ENCODE assay signal across 12 cellular contexts in the genomic region with DNA sequence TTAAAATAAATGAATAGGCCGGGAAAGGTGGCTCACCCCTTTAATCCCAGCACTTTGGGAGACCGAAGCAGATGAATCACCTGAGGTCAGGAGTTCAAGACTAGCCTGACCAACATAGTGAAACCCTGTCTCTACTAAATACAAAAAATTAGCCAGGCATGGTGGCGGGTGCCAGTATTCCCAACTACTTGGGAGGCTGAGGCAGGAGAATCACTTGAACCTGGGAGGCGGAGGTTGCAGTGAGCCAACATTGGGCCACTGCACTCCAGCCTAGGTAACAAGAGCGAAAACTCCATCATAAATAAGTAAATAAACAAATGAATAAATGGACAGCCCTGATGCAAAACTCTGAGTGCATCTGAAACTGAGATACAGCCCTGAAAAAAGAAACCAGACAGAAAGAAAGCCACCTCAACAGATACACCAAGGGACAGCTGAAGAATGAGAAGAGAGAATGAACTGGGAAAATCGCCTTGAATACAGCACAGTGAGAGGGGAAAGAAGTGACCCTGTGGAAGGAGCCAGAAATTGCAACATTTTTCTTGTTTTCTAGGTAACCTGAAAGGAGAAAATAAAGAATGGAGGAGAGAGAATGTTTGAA.
A peak's percentile ranks its signal among the peaks of the same experiment; 100 is the strongest.
DNase-seq lines count a peak whose midpoint lies in the region; ATAC-seq and TF ChIP-seq lines count a peak whose summit lies in the region.
"Had no signal": no experiment of that assay in that cellular context is flagged by ENCODE, and none has a peak within 500 bp of the region (broad histone marks: within the 10 kb centered on the region; RNA-seq: fewer than 3 reads in every experiment).

No MANE protein-coding gene starts in this region.

- H3K27me3 ChIP-seq in naive thymus-derived CD4-positive, alpha-beta T cell (ENCODE audit: control insufficient read depth in 2 of 2, insufficient read depth in 2 of 2, low read length in 2 of 2): no peaks in the 10 kb centered on the region
- no peaks in the 10 kb centered on the region for H3K27me3 ChIP-seq in testis

- TF ChIP-seq CTCF in WTC11 (IDR thresholded peaks at IDR 0.05): no peak
- no peak for TF ChIP-seq CTCF in testis (IDR thresholded peaks at IDR 0.05)

- H3K4me3 Mint-ChIP-seq in activated CD4-positive, alpha-beta T cell treated with anti-CD3 and anti-CD28 coated beads for 36 hours: peak overlapping the region; percentile 20
- peak overlapping the region in 7 of 10 donors; percentile 5 to 61 (median 49) for H3K4me3 Mint-ChIP-seq in naive thymus-derived CD4-positive, alpha-beta T cell
- no peak overlapping the region for H3K4me3 Mint-ChIP-seq in WTC11

- peak overlapping the region; percentile 63 for H3K27ac Mint-ChIP-seq in activated CD4-positive, alpha-beta T cell treated with anti-CD3 and anti-CD28 coated beads for 36 hours
- H3K27ac Mint-ChIP-seq in naive thymus-derived CD4-positive, alpha-beta T cell: peak overlapping the region in 8 of 9 donors; percentile 25 to 89 (median 80)
- no peak overlapping the region for H3K27ac Mint-ChIP-seq in WTC11

- no peaks in the 10 kb centered on the region for H3K9me3 Mint-ChIP-seq in activated CD4-positive, alpha-beta T cell treated with anti-CD3 and anti-CD28 coated beads for 36 hours (ENCODE audit: low read depth)
- H3K9me3 Mint-ChIP-seq in naive thymus-derived CD4-positive, alpha-beta T cell: peaks cover 0 to 4% (median 0%) of the 10 kb centered on the region in 11 donors
- no peaks in the 10 kb centered on the region for H3K9me3 Mint-ChIP-seq in WTC11

- peaks cover 54% of the 10 kb centered on the region for H3K4me1 Mint-ChIP-seq in activated CD4-positive, alpha-beta T cell treated with anti-CD3 and anti-CD28 coated beads for 36 hours
- peaks cover 22 to 85% (median 61%) of the 10 kb centered on the region in 7 donors for H3K4me1 Mint-ChIP-seq in naive thymus-derived CD4-positive, alpha-beta T cell
- no peaks in the 10 kb centered on the region for H3K4me1 Mint-ChIP-seq in WTC11

- ATAC-seq in activated CD4-positive, alpha-beta T cell treated with anti-CD3 and anti-CD28 coated beads for 36 hours: no peak
- ATAC-seq in GM21526 (IDR thresholded peaks at IDR 0.05; ENCODE audit: low FRiP score, unreplicated experiment): peak; percentile 72
- ATAC-seq in HG03159 (IDR thresholded peaks at IDR 0.05; ENCODE audit: unreplicated experiment): peak; percentile 66
- ATAC-seq in naive thymus-derived CD4-positive, alpha-beta T cell: no peak
- ATAC-seq in WTC11: no peak
- ATAC-seq: A549 had no signal

- 90 to 94% methylated on average over 6 of the region's 6 CpGs for whole genome bisulfite sequencing in testis, 2 donors

- no peak for DNase-seq in activated CD4-positive, alpha-beta T cell treated with anti-CD3 and anti-CD28 coated beads for 36 hours
- no peak for DNase-seq in activated CD4-positive, alpha-beta T cell treated with anti-CD3 and anti-CD28 coated beads, Interleukin-2, amount 50 U/mL, for 48 hours
- no peak for DNase-seq in naive thymus-derived CD4-positive, alpha-beta T cell
- no peak for DNase-seq in WTC11 (ENCODE audit: low spot score)
- no peak for DNase-seq in testis
- no peak for DNase-seq in NCI-H1092 treated with DMSO at 0.1 percent for 48 hours (lab: John Stamatoyannopoulos, UW)
- DNase-seq: mesendoderm, NCI-H345, T1000 had no signal

- no peak overlapping the region for H3K27ac ChIP-seq in naive thymus-derived CD4-positive, alpha-beta T cell (ENCODE audit: low read depth, low read length)
- no peak overlapping the region for H3K27ac ChIP-seq in testis
- H3K27ac ChIP-seq: A549 had no signal

- peaks cover 7% of the 10 kb centered on the region for H3K36me3 Mint-ChIP-seq in activated CD4-positive, alpha-beta T cell treated with anti-CD3 and anti-CD28 coated beads for 36 hours (ENCODE audit: low read depth)
- H3K36me3 Mint-ChIP-seq in naive thymus-derived CD4-positive, alpha-beta T cell: peaks cover 0 to 42% (median 27%) of the 10 kb centered on the region in 5 donors
- H3K36me3 Mint-ChIP-seq in WTC11: no peaks in the 10 kb centered on the region

- TF ChIP-seq POLR2A in testis (IDR thresholded peaks at IDR 0.05): no peak

- intact Hi-C loops in activated CD4-positive, alpha-beta T cell treated with anti-CD3 and anti-CD28 coated beads for 36 hours (cut with DNase I, micrococcal nuclease): loop anchor here (1.0 to 5.0 kb wide), 8 partner anchors 34 to 122 kb away; a partner anchor contains a TSS
- intact Hi-C loops in naive thymus-derived CD4-positive, alpha-beta T cell (cut with micrococcal nuclease): loop anchor here (1.0 to 5.0 kb wide), 3 partner anchors 10 to 41 kb away; no protein-coding TSS in a partner anchor
- intact Hi-C loops in testis (cut with DNase I; ENCODE audit: low total_unique reads): no loop called here

- CTCF ChIA-PET in activated CD4-positive, alpha-beta T cell treated with anti-CD3 and anti-CD28 coated beads for 36 hours (lab: Charles Lee): interaction anchor here (0.7 kb wide), 2 partner anchors 37 to 250 kb away, joined by 3 read pairs; no protein-coding TSS in a partner anchor
- CTCF ChIA-PET in naive thymus-derived CD4-positive, alpha-beta T cell (lab: Charles Lee): interaction anchor here (1.0 kb wide), 1 partner anchor 47 kb away, joined by 3 read pairs; no protein-coding TSS in a partner anchor
- CTCF ChIA-PET in WTC11 (lab: Charles Lee): no interaction called here

- POLR2A ChIA-PET in activated CD4-positive, alpha-beta T cell treated with anti-CD3 and anti-CD28 coated beads for 36 hours (lab: Charles Lee): interaction anchor here (0.5 kb wide), 1 partner anchor 92 kb away, joined by 5 read pairs; no protein-coding TSS in a partner anchor
- POLR2A ChIA-PET in naive thymus-derived CD4-positive, alpha-beta T cell (lab: Charles Lee): no interaction called here
- POLR2A ChIA-PET in WTC11 (lab: Charles Lee): no interaction called here

- no peaks in the 10 kb centered on the region for H3K27me3 Mint-ChIP-seq in activated CD4-positive, alpha-beta T cell treated with anti-CD3 and anti-CD28 coated beads for 36 hours
- no peaks in the 10 kb centered on the region for H3K27me3 Mint-ChIP-seq in naive thymus-derived CD4-positive, alpha-beta T cell
- no peaks in the 10 kb centered on the region; the same call in 1 of the 2 replicates for H3K27me3 Mint-ChIP-seq in WTC11 (ENCODE audit: low read depth)

- H3K9me3 ChIP-seq in naive thymus-derived CD4-positive, alpha-beta T cell (ENCODE audit: control insufficient read depth in 2 of 3, low read length in 3 of 3): no peaks in the 10 kb centered on the region
- no peaks in the 10 kb centered on the region for H3K9me3 ChIP-seq in testis
- H3K9me3 ChIP-seq: A549 had no signal

- no peak overlapping the region for H3K4me3 ChIP-seq in naive thymus-derived CD4-positive, alpha-beta T cell (ENCODE audit: low read length)
- no peak overlapping the region for H3K4me3 ChIP-seq in testis
- H3K4me3 ChIP-seq: A549 had no signal

- peaks cover 7 to 57% of the 10 kb centered on the region in 2 donors for H3K4me1 ChIP-seq in naive thymus-derived CD4-positive, alpha-beta T cell (ENCODE audit: control insufficient read depth in 2 of 2, insufficient read depth in 2 of 2, low read length in 2 of 2)
- no peaks in the 10 kb centered on the region for H3K4me1 ChIP-seq in testis
- H3K4me1 ChIP-seq: A549 had no signal

- peaks cover 0 to 1% (median 0%) of the 10 kb centered on the region in 3 experiments for H3K36me3 ChIP-seq in naive thymus-derived CD4-positive, alpha-beta T cell (ENCODE audit: control insufficient read depth in 2 of 3, insufficient read depth in 3 of 3, low read length in 3 of 3)
- H3K36me3 ChIP-seq in testis (ENCODE audit: low read depth, missing control alignments): no peaks in the 10 kb centered on the region

TF ChIP-seq in WTC11, 78 proteins besides CTCF, POLR2A, EP300 and RAD21 (continues in another document):
- TF ChIP-seq, protein P1, sequence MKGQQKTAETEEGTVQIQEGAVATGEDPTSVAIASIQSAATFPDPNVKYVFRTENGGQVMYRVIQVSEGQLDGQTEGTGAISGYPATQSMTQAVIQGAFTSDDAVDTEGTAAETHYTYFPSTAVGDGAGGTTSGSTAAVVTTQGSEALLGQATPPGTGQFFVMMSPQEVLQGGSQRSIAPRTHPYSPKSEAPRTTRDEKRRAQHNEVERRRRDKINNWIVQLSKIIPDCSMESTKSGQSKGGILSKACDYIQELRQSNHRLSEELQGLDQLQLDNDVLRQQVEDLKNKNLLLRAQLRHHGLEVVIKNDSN (CRISPR knock-in tag; IDR thresholded peaks at IDR 0.05): no peak
- TF ChIP-seq MXD4 (CRISPR knock-in tag; IDR thresholded peaks at IDR 0.05; ENCODE audit: borderline replicate concordance): no peak
- TF ChIP-seq, protein P2, sequence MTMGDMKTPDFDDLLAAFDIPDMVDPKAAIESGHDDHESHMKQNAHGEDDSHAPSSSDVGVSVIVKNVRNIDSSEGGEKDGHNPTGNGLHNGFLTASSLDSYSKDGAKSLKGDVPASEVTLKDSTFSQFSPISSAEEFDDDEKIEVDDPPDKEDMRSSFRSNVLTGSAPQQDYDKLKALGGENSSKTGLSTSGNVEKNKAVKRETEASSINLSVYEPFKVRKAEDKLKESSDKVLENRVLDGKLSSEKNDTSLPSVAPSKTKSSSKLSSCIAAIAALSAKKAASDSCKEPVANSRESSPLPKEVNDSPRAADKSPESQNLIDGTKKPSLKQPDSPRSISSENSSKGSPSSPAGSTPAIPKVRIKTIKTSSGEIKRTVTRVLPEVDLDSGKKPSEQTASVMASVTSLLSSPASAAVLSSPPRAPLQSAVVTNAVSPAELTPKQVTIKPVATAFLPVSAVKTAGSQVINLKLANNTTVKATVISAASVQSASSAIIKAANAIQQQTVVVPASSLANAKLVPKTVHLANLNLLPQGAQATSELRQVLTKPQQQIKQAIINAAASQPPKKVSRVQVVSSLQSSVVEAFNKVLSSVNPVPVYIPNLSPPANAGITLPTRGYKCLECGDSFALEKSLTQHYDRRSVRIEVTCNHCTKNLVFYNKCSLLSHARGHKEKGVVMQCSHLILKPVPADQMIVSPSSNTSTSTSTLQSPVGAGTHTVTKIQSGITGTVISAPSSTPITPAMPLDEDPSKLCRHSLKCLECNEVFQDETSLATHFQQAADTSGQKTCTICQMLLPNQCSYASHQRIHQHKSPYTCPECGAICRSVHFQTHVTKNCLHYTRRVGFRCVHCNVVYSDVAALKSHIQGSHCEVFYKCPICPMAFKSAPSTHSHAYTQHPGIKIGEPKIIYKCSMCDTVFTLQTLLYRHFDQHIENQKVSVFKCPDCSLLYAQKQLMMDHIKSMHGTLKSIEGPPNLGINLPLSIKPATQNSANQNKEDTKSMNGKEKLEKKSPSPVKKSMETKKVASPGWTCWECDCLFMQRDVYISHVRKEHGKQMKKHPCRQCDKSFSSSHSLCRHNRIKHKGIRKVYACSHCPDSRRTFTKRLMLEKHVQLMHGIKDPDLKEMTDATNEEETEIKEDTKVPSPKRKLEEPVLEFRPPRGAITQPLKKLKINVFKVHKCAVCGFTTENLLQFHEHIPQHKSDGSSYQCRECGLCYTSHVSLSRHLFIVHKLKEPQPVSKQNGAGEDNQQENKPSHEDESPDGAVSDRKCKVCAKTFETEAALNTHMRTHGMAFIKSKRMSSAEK (CRISPR knock-in tag; IDR thresholded peaks at IDR 0.05; ENCODE audit: borderline replicate concordance): no peak
- TF ChIP-seq SMAD4 (CRISPR knock-in tag; IDR thresholded peaks at IDR 0.05): no peak
- no peak for TF ChIP-seq JAZF1 (CRISPR knock-in tag; IDR thresholded peaks at IDR 0.05)

Comparison
In these comparisons a context has a peak if more than half of its experiments do, and no peak if none do; other contexts are left out.
1. ATAC-seq: peak in GM21526 (single experiment) and HG03159 (single experiment); none in activated CD4-positive, alpha-beta T cell treated with anti-CD3 and anti-CD28 coated beads for 36 hours (single experiment), naive thymus-derived CD4-positive, alpha-beta T cell (single experiment) and WTC11 (single experiment).